In the genomic region with DNA sequence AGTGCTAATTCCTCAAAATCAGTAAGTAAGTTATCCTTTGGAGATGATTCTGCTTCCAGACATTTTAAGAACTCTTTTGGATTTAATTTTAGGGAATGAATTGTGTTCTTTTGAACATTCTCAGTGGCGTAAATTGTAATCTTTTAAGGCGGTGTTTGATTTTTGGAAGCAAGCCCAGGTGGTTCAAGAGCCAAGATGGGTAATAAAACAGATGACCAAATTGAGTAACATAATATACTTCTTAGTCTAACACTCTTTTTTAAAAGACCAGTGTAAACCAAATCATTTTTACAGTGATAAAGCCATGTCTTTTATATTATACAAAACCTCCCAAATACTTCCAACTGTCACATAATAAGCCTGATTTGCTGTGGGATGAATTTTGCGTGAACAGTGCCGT, we compare ENCODE assay signal across 18 cellular contexts.
DNase-seq lines count a peak whose midpoint lies in the region; FAIRE-seq and TF ChIP-seq lines count a peak whose summit lies in the region.
"Had no signal": no experiment of that assay in that cellular context is flagged by ENCODE, and none has a peak within 500 bp of the region (broad histone marks: within the 10 kb centered on the region; RNA-seq: fewer than 3 reads in every experiment).

No MANE protein-coding gene starts in this region.

- H3K4me3 Mint-ChIP-seq in nephron: no peak overlapping the region
- H3K4me3 Mint-ChIP-seq: activated CD4-positive, alpha-beta T cell treated with anti-CD3 and anti-CD28 coated beads, Interleukin-2, amount 10 ng/mL, durations not matched to agents 24 days and 14 days; activated T-cell treated with anti-CD3 and anti-CD28 coated beads, Interleukin-2, amount 50 U/mL, for 24 hours; T-helper 2 cell treated with Interferon-gamma antibody and Interleukin-4, amounts not matched to agents 5 μg/mL and 100 μg/mL, for 36 hours had no signal

- H3K27ac ChIP-seq in brain microvascular endothelial cell (no peak overlapping the region), small intestine (ENCODE audit: low read depth in 1 of 2, low read length in 1 of 2) (no peak overlapping the region)
- H3K27ac ChIP-seq: BLaER1, coronary artery, esophagus squamous epithelium, tibial nerve had no signal

- H3K27ac Mint-ChIP-seq in nephron: peak overlapping the region in 2 of 3 experiments; percentile 21 to 74
- H3K27ac Mint-ChIP-seq: activated CD4-positive, alpha-beta T cell treated with anti-CD3 and anti-CD28 coated beads, Interleukin-2, amount 10 ng/mL, durations not matched to agents 24 days and 14 days; activated T-cell treated with anti-CD3 and anti-CD28 coated beads, Interleukin-2, amount 50 U/mL, for 24 hours; T-helper 2 cell treated with Interferon-gamma antibody and Interleukin-4, amounts not matched to agents 5 μg/mL and 100 μg/mL, for 36 hours had no signal

- H3K36me3 ChIP-seq in MG63: no peaks in the 10 kb centered on the region
- no peaks in the 10 kb centered on the region for H3K36me3 ChIP-seq in brain microvascular endothelial cell (replicated peaks)
- no peaks in the 10 kb centered on the region for H3K36me3 ChIP-seq in small intestine (ENCODE audit: control insufficient read depth in 2 of 2, insufficient read depth in 2 of 2, low read length in 2 of 2)
- H3K36me3 ChIP-seq: BLaER1, esophagus squamous epithelium, tibial nerve had no signal

- no peak overlapping the region for H3K4me3 ChIP-seq in MG63
- no peak overlapping the region for H3K4me3 ChIP-seq in choroid plexus epithelial cell (ENCODE audit: low read depth, low read length)
- no peak overlapping the region for H3K4me3 ChIP-seq in brain microvascular endothelial cell (ENCODE audit: low read depth, low read length)
- no peak overlapping the region for H3K4me3 ChIP-seq in small intestine (ENCODE audit: low read depth in 1 of 2, low read length in 2 of 2)
- H3K4me3 ChIP-seq: BLaER1, coronary artery, esophagus squamous epithelium, mucosa of descending colon, tibial nerve had no signal

- H3K27me3 Mint-ChIP-seq in nephron (ENCODE audit: low read depth): no peaks in the 10 kb centered on the region
- H3K27me3 Mint-ChIP-seq: activated CD4-positive, alpha-beta T cell treated with anti-CD3 and anti-CD28 coated beads, Interleukin-2, amount 10 ng/mL, durations not matched to agents 24 days and 14 days; activated T-cell treated with anti-CD3 and anti-CD28 coated beads, Interleukin-2, amount 50 U/mL, for 24 hours had no signal

- in situ Hi-C loops in brain microvascular endothelial cell (cut with HindIII; ENCODE audit: low pct_ligation_motif_present, low sequenced_read_pairs): no loop called here

- no peak for FAIRE-seq in small intestine (lab: Jason Lieb, UNC)

- H3K9me3 ChIP-seq in MG63 (no peaks in the 10 kb centered on the region), small intestine (ENCODE audit: control insufficient read depth, low read depth) (no peaks in the 10 kb centered on the region)
- H3K9me3 ChIP-seq: BLaER1, esophagus squamous epithelium, mucosa of descending colon, tibial nerve had no signal

- 47 to 49% (median 48%) methylated on average over 4 of the region's 4 CpGs for WGBS in small intestine, 3 donors

- H3K27me3 ChIP-seq in MG63: no peaks in the 10 kb centered on the region
- no peaks in the 10 kb centered on the region for H3K27me3 ChIP-seq in brain microvascular endothelial cell (replicated peaks)
- no peaks in the 10 kb centered on the region for H3K27me3 ChIP-seq in small intestine (ENCODE audit: control insufficient read depth in 2 of 2, insufficient read depth in 2 of 2, low read length in 2 of 2)
- H3K27me3 ChIP-seq: BLaER1, esophagus squamous epithelium, tibial nerve had no signal

- TF ChIP-seq CTCF in choroid plexus epithelial cell (conservative IDR thresholded peaks at IDR 0.05; ENCODE audit: low read depth, low read length) (no peak), nephron (IDR thresholded peaks at IDR 0.05; ENCODE audit: unreplicated experiment in 3 of 3) (no peak), brain microvascular endothelial cell (IDR thresholded peaks at IDR 0.05; ENCODE audit: low read depth, low read length, missing control alignments) (no peak)

- H3K36me3 Mint-ChIP-seq in nephron (ENCODE audit: low read depth): no peaks in the 10 kb centered on the region

- H3K4me1 ChIP-seq in small intestine (ENCODE audit: control insufficient read depth in 2 of 2, insufficient read depth in 1 of 2, low read depth in 1 of 2, low read length in 1 of 2): no peaks in the 10 kb centered on the region
- H3K4me1 ChIP-seq: esophagus squamous epithelium had no signal

- DNase-seq in AG20443 (ENCODE audit: low spot score): peak; percentile 25
- DNase-seq in MG63: peak; percentile 54
- peak; percentile 72 for DNase-seq in choroid plexus epithelial cell (ENCODE audit: low read depth)
- DNase-seq in stimulated activated CD4-positive, alpha-beta T cell treated with anti-CD3 and anti-CD28 coated beads, Interleukin-4, amount 100 ng/mL, for 4 hours: no peak
- no peak for DNase-seq in brain microvascular endothelial cell
- DNase-seq in NCI-H1417 treated with DMSO at 0.1 percent for 48 hours (lab: John Stamatoyannopoulos, UW): no peak
- DNase-seq in small intestine: no peak
- DNase-seq: activated CD4-positive, alpha-beta T cell treated with anti-CD3 and anti-CD28 coated beads, Interleukin-2, amount 10 ng/mL, durations not matched to agents 24 days and 14 days; activated T-cell treated with anti-CD3 and anti-CD28 coated beads, Interleukin-2, amount 50 U/mL, for 24 hours; esophagus squamous epithelium; NCI-H1694; NCI-H82 had no signal

- H3K4me1 Mint-ChIP-seq in nephron: peaks cover 20% of the 10 kb centered on the region
- H3K4me1 Mint-ChIP-seq: activated CD4-positive, alpha-beta T cell treated with anti-CD3 and anti-CD28 coated beads, Interleukin-2, amount 10 ng/mL, durations not matched to agents 24 days and 14 days had no signal

- H3K9me3 Mint-ChIP-seq in nephron: no peaks in the 10 kb centered on the region
- H3K9me3 Mint-ChIP-seq: activated CD4-positive, alpha-beta T cell treated with anti-CD3 and anti-CD28 coated beads, Interleukin-2, amount 10 ng/mL, durations not matched to agents 24 days and 14 days; activated T-cell treated with anti-CD3 and anti-CD28 coated beads, Interleukin-2, amount 50 U/mL, for 24 hours; T-helper 2 cell treated with Interferon-gamma antibody and Interleukin-4, amounts not matched to agents 5 μg/mL and 100 μg/mL, for 36 hours had no signal

Comparison
In these comparisons a context has a peak if more than half of its experiments do, and no peak if none do; other contexts are left out.
1. DNase-seq: peak in AG20443 (single experiment), MG63 (single experiment) and choroid plexus epithelial cell (single experiment); none in stimulated activated CD4-positive, alpha-beta T cell treated with anti-CD3 and anti-CD28 coated beads, Interleukin-4, amount 100 ng/mL, for 4 hours (0 of 2), brain microvascular endothelial cell (single experiment), NCI-H1417 treated with DMSO at 0.1 percent for 48 hours (single experiment) and small intestine (single experiment).